ENCODE assay signal across 9 cellular contexts in genomic region chr17:45371414-45372324, GRCh38. TPM values are rescaled to one million over a fixed set of nuclear protein-coding genes. Genes with fewer than 3 reads are reported as not detected.
A peak's percentile ranks its signal among the peaks of the same experiment; 100 is the strongest.
DNase-seq lines count a peak whose midpoint lies in the region; ATAC-seq and TF ChIP-seq lines count a peak whose summit lies in the region.
"Had no signal": no experiment of that assay in that cellular context is flagged by ENCODE, and none has a peak within 500 bp of the region (broad histone marks: within the 10 kb centered on the region; RNA-seq: fewer than 3 reads in every experiment).

No MANE protein-coding gene starts in this region.

- no peak overlapping the region for H3K27ac Mint-ChIP-seq in CD8-positive, alpha-beta T cell

- no peaks in the 10 kb centered on the region for H3K9me3 Mint-ChIP-seq in CD8-positive, alpha-beta T cell

- POLR2A ChIA-PET in CD8-positive, alpha-beta T cell (lab: Charles Lee) = no interaction called here

- H3K4me1 ChIP-seq in CD8-positive, alpha-beta T cell (ENCODE audit: insufficient read depth, low read length) = peaks cover 8% of the 10 kb centered on the region

- intact Hi-C loops in CD8-positive, alpha-beta T cell (cut with DNase I, micrococcal nuclease) = no loop called here
- intact Hi-C loops in left cardiac atrium (cut with DNase I) = loop anchor here in 1 of 2 donors (5.0 kb wide), 1 partner anchor 54 kb away; the partner anchor contains the start of gene MAP3K14
- intact Hi-C loops in posterior cingulate gyrus (cut with DNase I) = no loop called here

- peaks cover 3% of the 10 kb centered on the region for H3K4me1 Mint-ChIP-seq in CD8-positive, alpha-beta T cell (ENCODE audit: low read depth)

- H3K4me3 ChIP-seq in CD8-positive, alpha-beta T cell (ENCODE audit: low read depth, low read length) = no peak overlapping the region

- H3K27me3 ChIP-seq in CD8-positive, alpha-beta T cell (ENCODE audit: insufficient read depth, low read length) = no peaks in the 10 kb centered on the region

- ATAC-seq in CD8-positive, alpha-beta T cell = peak; percentile 34
- ATAC-seq in left cardiac atrium (peak; percentile 96 to 98), GM18498 (IDR thresholded peaks at IDR 0.05; ENCODE audit: unreplicated experiment) (no peak), GM21619 (IDR thresholded peaks at IDR 0.05; ENCODE audit: unreplicated experiment) (no peak)

- CTCF ChIA-PET in CD8-positive, alpha-beta T cell (lab: Charles Lee) = interaction anchor here (1.5 to 2.6 kb wide), 2 partner anchors 14 to 95 kb away, joined by 4 to 11 read pairs; no protein-coding TSS in a partner anchor

- no peaks in the 10 kb centered on the region for H3K36me3 ChIP-seq in CD8-positive, alpha-beta T cell (ENCODE audit: insufficient read depth, low read length)

- H3K4me3 Mint-ChIP-seq in CD8-positive, alpha-beta T cell = peak overlapping the region; percentile 66

- H3K27me3 Mint-ChIP-seq in CD8-positive, alpha-beta T cell (ENCODE audit: low read depth) = peaks cover 14% of the 10 kb centered on the region

- no peaks in the 10 kb centered on the region for H3K36me3 Mint-ChIP-seq in CD8-positive, alpha-beta T cell

- H3K9me3 ChIP-seq in CD8-positive, alpha-beta T cell (ENCODE audit: low read length) = no peaks in the 10 kb centered on the region

- H3K27ac ChIP-seq in CD8-positive, alpha-beta T cell (ENCODE audit: low read depth, low read length) = no peak overlapping the region
- H3K27ac ChIP-seq: KMS-11 had no signal

- DNase-seq in CD8-positive, alpha-beta T cell = peak in 2 of 7 experiments; percentile 18 to 30
- DNase-seq in LHCN-M2 (ENCODE audit: low read depth) = peak; percentile 96
- DNase-seq in amniotic stem cell (lab: John Stamatoyannopoulos, UW) = peak; percentile 91
- peak; percentile 91 for DNase-seq in left cardiac atrium
- peak; percentile 19 to 93 (median 45) for DNase-seq in posterior cingulate gyrus
- DNase-seq in NCI-H2081 treated with DMSO at 0.1 percent for 48 hours (lab: John Stamatoyannopoulos, UW) = no peak

- TF ChIP-seq CTCF in CD8-positive, alpha-beta T cell (IDR thresholded peaks at IDR 0.05) = no peak

RNA-seq across cellular contexts. Expression of gene MAP3K14, which starts 54.8 kb away (rescaled TPM):
- 10 to 100 TPM; 38.1 to 39.1 TPM for total RNA-seq in CD8-positive, alpha-beta T cell
- total RNA-seq in LHCN-M2 (2014; rRNA removed) (5.8 and 6.2 TPM in 2 replicates), left cardiac atrium (10 to 100 TPM; 13.4 to 13.5 TPM)
- 7.1 TPM for polyA plus RNA-seq in LHCN-M2 (2012)

Comparison
In these comparisons a context has a peak if more than half of its experiments do, and no peak if none do; other contexts are left out.
1. ATAC-seq: peak in CD8-positive, alpha-beta T cell (single experiment) and left cardiac atrium (2 of 2); none in GM18498 (single experiment) and GM21619 (single experiment).